1 cellular context compared by ENCODE assay signal in genomic region chr7:138089080-138089901, GRCh38.
A peak's percentile ranks its signal among the peaks of the same experiment; 100 is the strongest.
TF ChIP-seq lines count a peak whose summit lies in the region.

No MANE protein-coding gene starts in this region.

TF ChIP-seq in HepG2, 621 proteins besides CTCF, POLR2A, EP300 and RAD21 (continued from another document and continues in another):
- TF ChIP-seq, protein P1, sequence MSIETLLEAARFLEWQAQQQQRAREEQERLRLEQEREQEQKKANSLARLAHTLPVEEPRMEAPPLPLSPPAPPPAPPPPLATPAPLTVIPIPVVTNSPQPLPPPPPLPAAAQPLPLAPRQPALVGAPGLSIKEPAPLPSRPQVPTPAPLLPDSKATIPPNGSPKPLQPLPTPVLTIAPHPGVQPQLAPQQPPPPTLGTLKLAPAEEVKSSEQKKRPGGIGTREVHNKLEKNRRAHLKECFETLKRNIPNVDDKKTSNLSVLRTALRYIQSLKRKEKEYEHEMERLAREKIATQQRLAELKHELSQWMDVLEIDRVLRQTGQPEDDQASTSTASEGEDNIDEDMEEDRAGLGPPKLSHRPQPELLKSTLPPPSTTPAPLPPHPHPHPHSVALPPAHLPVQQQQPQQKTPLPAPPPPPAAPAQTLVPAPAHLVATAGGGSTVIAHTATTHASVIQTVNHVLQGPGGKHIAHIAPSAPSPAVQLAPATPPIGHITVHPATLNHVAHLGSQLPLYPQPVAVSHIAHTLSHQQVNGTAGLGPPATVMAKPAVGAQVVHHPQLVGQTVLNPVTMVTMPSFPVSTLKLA (IDR thresholded peaks at IDR 0.05): no peak
- no peak for TF ChIP-seq ZBTB44 (CRISPR knock-in tag; IDR thresholded peaks at IDR 0.05)
- no peak for TF ChIP-seq POLR2AphosphoS5 (IDR thresholded peaks at IDR 0.05; ENCODE audit: low read depth, low read length)
- no peak for TF ChIP-seq ZNF501 (CRISPR knock-in tag; IDR thresholded peaks at IDR 0.05)
- no peak for TF ChIP-seq RBM39 (IDR thresholded peaks at IDR 0.05; ENCODE audit: low read depth, low read length, poor library complexity, severe bottlenecking)
- no peak for TF ChIP-seq ZFP62 (CRISPR knock-in tag; IDR thresholded peaks at IDR 0.05)
- no peak for TF ChIP-seq GMEB1 (CRISPR knock-in tag; IDR thresholded peaks at IDR 0.05; ENCODE audit: borderline replicate concordance)
- no peak for TF ChIP-seq ZNF709 (CRISPR knock-in tag; IDR thresholded peaks at IDR 0.05)
- TF ChIP-seq THAP11 (CRISPR knock-in tag; IDR thresholded peaks at IDR 0.05): peak; percentile 82
- TF ChIP-seq ZNF292 (CRISPR knock-in tag; IDR thresholded peaks at IDR 0.05; ENCODE audit: borderline replicate concordance, low read depth): no peak
- TF ChIP-seq ZBTB42 (CRISPR knock-in tag; IDR thresholded peaks at IDR 0.05): no peak
- no peak for TF ChIP-seq RFX3 (CRISPR knock-in tag; IDR thresholded peaks at IDR 0.05)
- no peak for TF ChIP-seq ELF1 (CRISPR knock-in tag; IDR thresholded peaks at IDR 0.05)
- TF ChIP-seq, protein P2, sequence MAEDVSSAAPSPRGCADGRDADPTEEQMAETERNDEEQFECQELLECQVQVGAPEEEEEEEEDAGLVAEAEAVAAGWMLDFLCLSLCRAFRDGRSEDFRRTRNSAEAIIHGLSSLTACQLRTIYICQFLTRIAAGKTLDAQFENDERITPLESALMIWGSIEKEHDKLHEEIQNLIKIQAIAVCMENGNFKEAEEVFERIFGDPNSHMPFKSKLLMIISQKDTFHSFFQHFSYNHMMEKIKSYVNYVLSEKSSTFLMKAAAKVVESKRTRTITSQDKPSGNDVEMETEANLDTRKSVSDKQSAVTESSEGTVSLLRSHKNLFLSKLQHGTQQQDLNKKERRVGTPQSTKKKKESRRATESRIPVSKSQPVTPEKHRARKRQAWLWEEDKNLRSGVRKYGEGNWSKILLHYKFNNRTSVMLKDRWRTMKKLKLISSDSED (CRISPR knock-in tag; IDR thresholded peaks at IDR 0.05): no peak
- TF ChIP-seq ZNF574 (CRISPR knock-in tag; IDR thresholded peaks at IDR 0.05): no peak
- no peak for TF ChIP-seq HBP1 (CRISPR knock-in tag; IDR thresholded peaks at IDR 0.05; ENCODE audit: low read depth)
- no peak for TF ChIP-seq RFXAP (CRISPR knock-in tag; IDR thresholded peaks at IDR 0.05; ENCODE audit: borderline replicate concordance)
- 0 out of 2 replicates have a peak, but pooled peaks have one; percentile 26 for TF ChIP-seq ZKSCAN8 (CRISPR knock-in tag; IDR thresholded peaks at IDR 0.05; ENCODE audit: borderline replicate concordance)
- TF ChIP-seq, protein P3, sequence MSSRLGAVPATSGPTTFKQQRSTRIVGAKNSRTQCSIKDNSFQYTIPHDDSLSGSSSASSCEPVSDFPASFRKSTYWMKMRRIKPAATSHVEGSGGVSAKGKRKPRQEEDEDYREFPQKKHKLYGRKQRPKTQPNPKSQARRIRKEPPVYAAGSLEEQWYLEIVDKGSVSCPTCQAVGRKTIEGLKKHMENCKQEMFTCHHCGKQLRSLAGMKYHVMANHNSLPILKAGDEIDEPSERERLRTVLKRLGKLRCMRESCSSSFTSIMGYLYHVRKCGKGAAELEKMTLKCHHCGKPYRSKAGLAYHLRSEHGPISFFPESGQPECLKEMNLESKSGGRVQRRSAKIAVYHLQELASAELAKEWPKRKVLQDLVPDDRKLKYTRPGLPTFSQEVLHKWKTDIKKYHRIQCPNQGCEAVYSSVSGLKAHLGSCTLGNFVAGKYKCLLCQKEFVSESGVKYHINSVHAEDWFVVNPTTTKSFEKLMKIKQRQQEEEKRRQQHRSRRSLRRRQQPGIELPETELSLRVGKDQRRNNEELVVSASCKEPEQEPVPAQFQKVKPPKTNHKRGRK (CRISPR knock-in tag; IDR thresholded peaks at IDR 0.05): no peak
- TF ChIP-seq, protein P4, sequence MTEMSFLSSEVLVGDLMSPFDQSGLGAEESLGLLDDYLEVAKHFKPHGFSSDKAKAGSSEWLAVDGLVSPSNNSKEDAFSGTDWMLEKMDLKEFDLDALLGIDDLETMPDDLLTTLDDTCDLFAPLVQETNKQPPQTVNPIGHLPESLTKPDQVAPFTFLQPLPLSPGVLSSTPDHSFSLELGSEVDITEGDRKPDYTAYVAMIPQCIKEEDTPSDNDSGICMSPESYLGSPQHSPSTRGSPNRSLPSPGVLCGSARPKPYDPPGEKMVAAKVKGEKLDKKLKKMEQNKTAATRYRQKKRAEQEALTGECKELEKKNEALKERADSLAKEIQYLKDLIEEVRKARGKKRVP (CRISPR knock-in tag; IDR thresholded peaks at IDR 0.05): peak in 1 of 2 experiments; percentile 99; a peak in 2 of 4 replicates
- TF ChIP-seq GATA4 (IDR thresholded peaks at IDR 0.05; ENCODE audit: borderline replicate concordance, low read depth): no peak
- TF ChIP-seq ZNF552 (CRISPR knock-in tag; IDR thresholded peaks at IDR 0.05; ENCODE audit: borderline replicate concordance): no peak
- no peak for TF ChIP-seq MLXIP (CRISPR knock-in tag; IDR thresholded peaks at IDR 0.05; ENCODE audit: borderline replicate concordance)
- TF ChIP-seq XRCC5 (optimal IDR thresholded peaks at IDR 0.05; ENCODE audit: low read length): no peak
- TF ChIP-seq KAT8 (CRISPR knock-in tag; IDR thresholded peaks at IDR 0.05): peak; percentile 63; the same call in 1 of the 2 replicates
- no peak for TF ChIP-seq SP2 (CRISPR knock-in tag; IDR thresholded peaks at IDR 0.05)
- TF ChIP-seq GATAD2A (CRISPR knock-in tag; IDR thresholded peaks at IDR 0.05): peak; percentile 98
- no peak for TF ChIP-seq ZBTB40 (IDR thresholded peaks at IDR 0.05)
- no peak for TF ChIP-seq ZBTB40 (CRISPR knock-in tag; IDR thresholded peaks at IDR 0.05)
